ENCODE assay signal across 10 cellular contexts in genomic region chr9:6632516-6633328, GRCh38. TPM values are rescaled to one million over a fixed set of nuclear protein-coding genes. Genes with fewer than 3 reads are reported as not detected.
DNase-seq lines count a peak whose midpoint lies in the region; ATAC-seq and TF ChIP-seq lines count a peak whose summit lies in the region.
"Had no signal": no experiment of that assay in that cellular context is flagged by ENCODE, and none has a peak within 500 bp of the region (broad histone marks: within the 10 kb centered on the region; RNA-seq: fewer than 3 reads in every experiment).

No MANE protein-coding gene starts in this region.

- ATAC-seq in GM19467 (IDR thresholded peaks at IDR 0.05; ENCODE audit: unreplicated experiment): peak; percentile 93
- ATAC-seq in HG03103 (IDR thresholded peaks at IDR 0.05; ENCODE audit: low read depth, unreplicated experiment): peak; percentile 88
- no peak for ATAC-seq in natural killer cell

- H3K27me3 Mint-ChIP-seq in natural killer cell (ENCODE audit: low read depth in 2 of 2): peaks cover 6 to 17% of the 10 kb centered on the region in 2 donors

- H3K27ac Mint-ChIP-seq in natural killer cell: no peak overlapping the region
- H3K27ac Mint-ChIP-seq: CD14-positive monocyte had no signal

- CTCF ChIA-PET in GM10248 (lab: Yijun Ruan, JAX): interaction anchor here (0.7 to 1.9 kb wide), 9 partner anchors 8 to 40 kb away, joined by 3 to 8 read pairs (median 3); no protein-coding TSS in a partner anchor

- H3K36me3 Mint-ChIP-seq in natural killer cell: no peaks in the 10 kb centered on the region
- H3K36me3 Mint-ChIP-seq: CD14-positive monocyte had no signal

- POLR2A ChIA-PET in GM10248 (lab: Yijun Ruan, JAX): interaction anchor here (0.9 kb wide), 1 partner anchor 13 kb away, joined by 6 read pairs; the partner anchor contains the start of gene GLDC

- no peaks in the 10 kb centered on the region for H3K9me3 Mint-ChIP-seq in natural killer cell

- no peak for TF ChIP-seq CTCF in GM10248 (IDR thresholded peaks at IDR 0.05; ENCODE audit: control extremely low read depth, extremely low read depth, low read depth, missing control alignments)
- TF ChIP-seq CTCF in natural killer cell (IDR thresholded peaks at IDR 0.05): no peak

- H3K4me3 Mint-ChIP-seq in natural killer cell: no peak overlapping the region
- H3K4me3 Mint-ChIP-seq: CD14-positive monocyte had no signal

- H3K4me1 Mint-ChIP-seq in natural killer cell: peaks cover 0 to 10% of the 10 kb centered on the region in 2 donors
- H3K4me1 Mint-ChIP-seq: CD14-positive monocyte had no signal

- intact Hi-C loops in natural killer cell (cut with micrococcal nuclease): no loop called here

- DNase-seq in GM10248 (ENCODE audit: extremely low spot score) (peak; percentile 92), germinal center (ENCODE audit: low spot score) (peak; percentile 80), NCI-H748 (lab: John Stamatoyannopoulos, UW; ENCODE audit: unreplicated experiment) (no peak), natural killer cell (no peak), NCI-H1436 (lab: John Stamatoyannopoulos, UW) (no peak)
- no peak for DNase-seq in stimulated activated naive CD4-positive, alpha-beta T cell (lab: John Stamatoyannopoulos, UW)
- DNase-seq: activated CD4-positive, CD25-positive, alpha-beta regulatory T cell treated with anti-CD3 and anti-CD28 coated beads, Interleukin-2, amount 50 U/mL, for 72 hours had no signal

RNA-seq across cellular contexts. Expression of gene GLDC, which starts 12.8 kb away (rescaled TPM):
- 1 to 10 TPM in 2 of 3 donors, not detected in 1; 1.3 to 4.6 TPM for total RNA-seq in natural killer cell

Comparison
In these comparisons a context has a peak if more than half of its experiments do, and no peak if none do; other contexts are left out.
1. DNase-seq: peak in GM10248 (single experiment) and germinal center (single experiment); none in NCI-H748 (single experiment), natural killer cell (single experiment), stimulated activated naive CD4-positive, alpha-beta T cell (0 of 6) and NCI-H1436 (single experiment).
2. ATAC-seq: peak in GM19467 (single experiment) and HG03103 (single experiment); none in natural killer cell (0 of 3).